Comparison of ENCODE assay signal across 28 cellular contexts in genomic region chr1:22373252-22373651, GRCh38.
"Had no signal": no experiment of that assay in that cellular context is flagged by ENCODE, and none has a peak within 500 bp of the region (broad histone marks: within the 10 kb centered on the region; RNA-seq: fewer than 3 reads in every experiment).

No MANE protein-coding gene starts in this region.

- ATAC-seq: naive thymus-derived CD4-positive, alpha-beta T cell; natural killer cell; pancreas; psoas muscle; right cardiac atrium; sciatic nerve; stimulated activated memory B cell treated with anti-CD40 and anti-IgM and Interleukin-4, amounts not matched to agents 10 μg/mL and 1 μg/mL and 100 μg/mL, for 72 hours; stimulated activated naive CD8-positive, alpha-beta T cell treated with anti-CD3 and anti-CD28 coated beads, Interleukin-15, amount 100 ng/mL, for 72 hours; stimulated activated naive CD8-positive, alpha-beta T cell treated with anti-CD3 and anti-CD28 coated beads, Interleukin-15, Interleukin-2, amounts not matched to agents 100 U/mL and 50 U/mL, for 24 hours had no signal

- H3K9ac ChIP-seq: neural progenitor cell had no signal

- H2AFZ ChIP-seq: neural progenitor cell had no signal

- H3K4me2 ChIP-seq: neural progenitor cell, smooth muscle cell had no signal

- H3K27me3 ChIP-seq: pancreas, testis, upper lobe of left lung, vagina had no signal

- H3K4me1 ChIP-seq: neural progenitor cell, pancreas, psoas muscle, spleen, suprapubic skin, testis, tibial artery, transverse colon, upper lobe of left lung, vagina had no signal

- DNase-seq: naive thymus-derived CD4-positive, alpha-beta T cell; natural killer cell; occipital lobe; pancreas; psoas muscle; right cardiac atrium; spleen; stimulated activated CD4-positive, alpha-beta T cell treated with anti-CD3 and anti-CD28 coated beads, Interleukin-12 subunit alpha, Interleukin-12 subunit beta, amount 100 ng/mL, for 4 hours; stimulated activated CD4-positive, alpha-beta T cell treated with anti-CD3 and anti-CD28 coated beads, Interleukin-1b, Interleukin-23, amount 100 ng/mL, for 48 hours; stimulated activated CD4-positive, alpha-beta T cell treated with anti-CD3 and anti-CD28 coated beads, Interleukin-4, amount 100 ng/mL, for 1 hour; stimulated activated CD4-positive, alpha-beta T cell treated with anti-CD3 and anti-CD28 coated beads, Interleukin-4, amount 100 ng/mL, for 4 hours; stimulated activated CD8-positive, alpha-beta memory T cell treated with anti-CD3 and anti-CD28 coated beads, Interleukin-4, amount 100 ng/mL, for 48 hours; stimulated activated naive CD4-positive, alpha-beta T cell; stimulated activated naive CD8-positive, alpha-beta T cell treated with anti-CD3 and anti-CD28 coated beads, Interleukin-15, amount 100 ng/mL, for 72 hours; stimulated activated naive CD8-positive, alpha-beta T cell treated with anti-CD3 and anti-CD28 coated beads, Interleukin-15, Interleukin-2, amounts not matched to agents 100 U/mL and 50 U/mL, for 24 hours; substantia nigra; testis; tibial artery; transverse colon; upper lobe of left lung had no signal

- FAIRE-seq: pancreas, urothelium cell line had no signal

- H3K27ac ChIP-seq: neural progenitor cell, pancreas, psoas muscle, skin epidermis, spleen, suprapubic skin, testis, tibial artery, transverse colon, upper lobe of left lung, vagina had no signal

- H3K4me3 ChIP-seq: neural progenitor cell, pancreas, psoas muscle, skin epidermis, smooth muscle cell, spleen, suprapubic skin, testis, tibial artery, transverse colon, upper lobe of left lung, vagina had no signal

- H3K9me3 ChIP-seq: pancreas, psoas muscle, suprapubic skin, testis, transverse colon, vagina had no signal

- H3K36me3 ChIP-seq: neural progenitor cell, pancreas, spleen, suprapubic skin, tibial artery, transverse colon, upper lobe of left lung, vagina had no signal
